16 cellular contexts compared by ENCODE assay signal in genomic region chr5:106894964-106895363, GRCh38.
DNase-seq lines count a peak whose midpoint lies in the region; ATAC-seq, FAIRE-seq and TF ChIP-seq lines count a peak whose summit lies in the region.
"Had no signal": no experiment of that assay in that cellular context is flagged by ENCODE, and none has a peak within 500 bp of the region (broad histone marks: within the 10 kb centered on the region; RNA-seq: fewer than 3 reads in every experiment).

No MANE protein-coding gene starts in this region.

- peak; percentile 42 for DNase-seq in NCI-H82 (lab: John Stamatoyannopoulos, UW)
- peak; percentile 45 for DNase-seq in brain microvascular endothelial cell
- DNase-seq in myocyte (ENCODE audit: low read depth): peak; percentile 98
- no peak for DNase-seq in kidney
- DNase-seq in globus pallidus (ENCODE audit: low spot score): no peak
- DNase-seq in activated CD4-positive, alpha-beta T cell treated with anti-CD3 and anti-CD28 coated beads for 36 hours: no peak
- DNase-seq: H7; naive thymus-derived CD8-positive, alpha-beta T cell; PC-3; stimulated activated CD4-positive, alpha-beta T cell treated with anti-CD3 and anti-CD28 coated beads, Interleukin-1b, Interleukin-23, amount 100 ng/mL, for 48 hours; tibial artery had no signal

- no peak for FAIRE-seq in kidney (lab: Jason Lieb, UNC)

- H3K36me3 ChIP-seq in HEK293 (ENCODE audit: control insufficient read depth in 2 of 2, insufficient read depth in 1 of 2, low read length in 2 of 2): no peaks in the 10 kb centered on the region
- no peaks in the 10 kb centered on the region for H3K36me3 ChIP-seq in brain microvascular endothelial cell (replicated peaks)
- no peaks in the 10 kb centered on the region for H3K36me3 ChIP-seq in kidney (ENCODE audit: control insufficient read depth in 1 of 2, insufficient read depth in 2 of 2, low read length in 2 of 2)
- H3K36me3 ChIP-seq: tibial artery had no signal

- H3K9me3 ChIP-seq in HEK293 (ENCODE audit: control insufficient read depth, insufficient read depth, low read depth, low read length) (no peaks in the 10 kb centered on the region), kidney (ENCODE audit: control insufficient read depth in 1 of 2, low read length in 2 of 2) (no peaks in the 10 kb centered on the region)
- H3K9me3 ChIP-seq: tibial artery had no signal

- no peaks in the 10 kb centered on the region for H3K27me3 ChIP-seq in brain microvascular endothelial cell (replicated peaks)
- H3K27me3 ChIP-seq: hepatocyte, tibial artery had no signal

- intact Hi-C loops in kidney (cut with DNase I): no loop called here
- intact Hi-C loops in activated CD4-positive, alpha-beta T cell treated with anti-CD3 and anti-CD28 coated beads for 36 hours (cut with DNase I, micrococcal nuclease): no loop called here

- H3K9me3 Mint-ChIP-seq in activated CD4-positive, alpha-beta T cell treated with anti-CD3 and anti-CD28 coated beads for 36 hours (ENCODE audit: low read depth): peaks cover 7% of the 10 kb centered on the region

- H3K36me3 Mint-ChIP-seq in activated CD4-positive, alpha-beta T cell treated with anti-CD3 and anti-CD28 coated beads for 36 hours (ENCODE audit: low read depth): no peaks in the 10 kb centered on the region
- H3K36me3 Mint-ChIP-seq: naive thymus-derived CD8-positive, alpha-beta T cell had no signal

- CTCF ChIA-PET in HEK293 (lab: Yijun Ruan, JAX): no interaction called here
- CTCF ChIA-PET in activated CD4-positive, alpha-beta T cell treated with anti-CD3 and anti-CD28 coated beads for 36 hours (lab: Charles Lee): no interaction called here

- no peak overlapping the region for H3K27ac ChIP-seq in HEK293 (ENCODE audit: extremely low read depth, low read depth, low read length)
- H3K27ac ChIP-seq in brain microvascular endothelial cell: no peak overlapping the region
- no peak overlapping the region for H3K27ac ChIP-seq in kidney (ENCODE audit: low read depth in 2 of 2, low read length in 2 of 2)
- H3K27ac ChIP-seq: hepatocyte, tibial artery had no signal

- no peak overlapping the region for H3K27ac Mint-ChIP-seq in activated CD4-positive, alpha-beta T cell treated with anti-CD3 and anti-CD28 coated beads for 36 hours
- H3K27ac Mint-ChIP-seq: activated naive CD4-positive, alpha-beta T cell treated with anti-CD3 and anti-CD28 coated beads, Interleukin-2, amount 50 U/mL, for 72 hours; B cell; naive thymus-derived CD8-positive, alpha-beta T cell had no signal

- no peak for TF ChIP-seq CTCF in HEK293 (tag by site-specific recombination; IDR thresholded peaks at IDR 0.05)
- no peak for TF ChIP-seq CTCF in brain microvascular endothelial cell (IDR thresholded peaks at IDR 0.05; ENCODE audit: low read depth, low read length, missing control alignments)
- no peak for TF ChIP-seq CTCF in kidney (IDR thresholded peaks at IDR 0.05; ENCODE audit: borderline replicate concordance, extremely low read depth, insufficient read depth)

- H3K4me1 ChIP-seq in HEK293 (ENCODE audit: control insufficient read depth, insufficient read depth, low read length): no peaks in the 10 kb centered on the region
- H3K4me1 ChIP-seq in kidney (ENCODE audit: control insufficient read depth in 1 of 2, insufficient read depth in 1 of 2, low read depth in 1 of 2, low read length in 2 of 2): no peaks in the 10 kb centered on the region
- H3K4me1 ChIP-seq: tibial artery had no signal

- no peak overlapping the region for H3K9ac ChIP-seq in kidney (ENCODE audit: low read length in 2 of 2)

- POLR2A ChIA-PET in HEK293 (lab: Yijun Ruan, JAX): no interaction called here
- POLR2A ChIA-PET in activated CD4-positive, alpha-beta T cell treated with anti-CD3 and anti-CD28 coated beads for 36 hours (lab: Charles Lee): no interaction called here

- no peaks in the 10 kb centered on the region for H3K27me3 Mint-ChIP-seq in activated CD4-positive, alpha-beta T cell treated with anti-CD3 and anti-CD28 coated beads for 36 hours
- H3K27me3 Mint-ChIP-seq: B cell; naive thymus-derived CD8-positive, alpha-beta T cell had no signal

- no peak for ATAC-seq in activated CD4-positive, alpha-beta T cell treated with anti-CD3 and anti-CD28 coated beads for 36 hours
- ATAC-seq in HG03520 (IDR thresholded peaks at IDR 0.05; ENCODE audit: unreplicated experiment): no peak
- ATAC-seq: activated naive CD4-positive, alpha-beta T cell treated with anti-CD3 and anti-CD28 coated beads, Interleukin-2, amount 50 U/mL, for 72 hours; naive thymus-derived CD8-positive, alpha-beta T cell; PC-3 had no signal

- H3K4me3 ChIP-seq in HEK293 (ENCODE audit: low read depth, low read length) (no peak overlapping the region), brain microvascular endothelial cell (ENCODE audit: low read depth, low read length) (no peak overlapping the region), kidney (ENCODE audit: low read length in 2 of 2) (no peak overlapping the region)
- H3K4me3 ChIP-seq: hepatocyte, tibial artery had no signal

- H3K4me1 Mint-ChIP-seq in activated CD4-positive, alpha-beta T cell treated with anti-CD3 and anti-CD28 coated beads for 36 hours: no peaks in the 10 kb centered on the region
- H3K4me1 Mint-ChIP-seq: B cell; naive thymus-derived CD8-positive, alpha-beta T cell had no signal

- no peak overlapping the region for H3K4me3 Mint-ChIP-seq in activated CD4-positive, alpha-beta T cell treated with anti-CD3 and anti-CD28 coated beads for 36 hours
- H3K4me3 Mint-ChIP-seq: B cell; naive thymus-derived CD8-positive, alpha-beta T cell had no signal

- in situ Hi-C loops in brain microvascular endothelial cell (cut with HindIII; ENCODE audit: low pct_ligation_motif_present, low sequenced_read_pairs): no loop called here

TF ChIP-seq in HEK293, 187 proteins besides CTCF, POLR2A, EP300 and RAD21:
- TF ChIP-seq ZIC2 (tag by site-specific recombination; IDR thresholded peaks at IDR 0.05) (no peak), ZSCAN30 (tag by site-specific recombination; IDR thresholded peaks at IDR 0.05) (no peak), SP2 (tag by site-specific recombination; IDR thresholded peaks at IDR 0.05) (no peak), ZNF660 (tag by site-specific recombination; IDR thresholded peaks at IDR 0.05) (0 out of 2 replicates have a peak, but pooled peaks have one; percentile 36)

Comparison
In these comparisons a context has a peak if more than half of its experiments do, and no peak if none do; other contexts are left out.
1. DNase-seq: peak in NCI-H82 (single experiment), brain microvascular endothelial cell (single experiment) and myocyte (single experiment); none in kidney (single experiment), globus pallidus (single experiment) and activated CD4-positive, alpha-beta T cell treated with anti-CD3 and anti-CD28 coated beads for 36 hours (single experiment).